11 cellular contexts compared by ENCODE assay signal in the genomic region with DNA sequence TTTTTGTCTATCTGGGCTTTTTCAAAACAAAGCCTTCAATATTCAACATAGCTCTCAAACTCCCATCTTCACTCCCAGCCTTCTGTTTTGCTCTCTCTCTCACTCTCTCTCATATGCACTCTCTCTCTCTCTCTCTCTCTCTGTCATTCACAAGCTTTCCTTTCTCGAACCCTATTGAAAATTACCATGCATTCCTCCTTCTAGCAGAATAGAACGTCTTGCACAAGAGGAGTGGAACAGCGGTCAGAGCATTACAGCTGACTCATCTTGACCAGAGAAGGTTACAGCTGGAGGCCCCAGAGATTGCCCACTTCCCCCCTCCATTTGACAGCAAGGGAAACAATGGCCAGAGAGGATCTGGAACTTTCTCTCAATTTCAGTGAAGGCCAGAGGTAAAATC. TPM values are rescaled to one million over a fixed set of nuclear protein-coding genes. Genes with fewer than 3 reads are reported as not detected.
DNase-seq lines count a peak whose midpoint lies in the region; ATAC-seq, FAIRE-seq and TF ChIP-seq lines count a peak whose summit lies in the region.
"Had no signal": no experiment of that assay in that cellular context is flagged by ENCODE, and none has a peak within 500 bp of the region (broad histone marks: within the 10 kb centered on the region; RNA-seq: fewer than 3 reads in every experiment).

No MANE protein-coding gene starts in this region.

- FAIRE-seq in GM12891 (lab: Jason Lieb, UNC) (no peak), RCC 7860 (lab: Jason Lieb, UNC) (peak; percentile 79)

- H3K4me1 ChIP-seq in fibroblast of lung (ENCODE audit: control insufficient read depth, extremely low read depth, insufficient read depth, low read length), result peaks cover 4% of the 10 kb centered on the region

- ATAC-seq in activated naive CD4-positive, alpha-beta T cell treated with anti-CD3 and anti-CD28 coated beads, Interleukin-2, amount 50 U/mL, for 72 hours, result no peak
- no peak for ATAC-seq in GM18867 (IDR thresholded peaks at IDR 0.05; ENCODE audit: unreplicated experiment)
- ATAC-seq in HG02588 (IDR thresholded peaks at IDR 0.05; ENCODE audit: unreplicated experiment), result no peak
- ATAC-seq in HG03571 (IDR thresholded peaks at IDR 0.05; ENCODE audit: unreplicated experiment), result no peak
- ATAC-seq: HCT116 had no signal

- no peaks in the 10 kb centered on the region for H3K79me2 ChIP-seq in fibroblast of lung (ENCODE audit: control insufficient read depth, insufficient read depth, low read length)

- DNase-seq in GM12891 (ENCODE audit: insufficient read length, low spot score) (no peak), RCC 7860 (ENCODE audit: low spot score) (peak; percentile 86), fibroblast of lung (ENCODE audit: low read depth in 2 of 2) (peak; percentile 97 to 99), renal cortical epithelial cell (ENCODE audit: low read depth) (peak; percentile 98)
- no peak for DNase-seq in activated naive CD4-positive, alpha-beta T cell treated with anti-CD3 and anti-CD28 coated beads, Interleukin-2, amount 50 U/mL, for 72 hours (ENCODE audit: low spot score in 2 of 2)

- H3K9me3 ChIP-seq in fibroblast of lung (ENCODE audit: control insufficient read depth, insufficient read depth, low read depth, low read length), result no peaks in the 10 kb centered on the region

- H4K20me1 ChIP-seq in fibroblast of lung (ENCODE audit: control insufficient read depth, extremely low read depth, insufficient read depth, low read length), result no peaks in the 10 kb centered on the region

- H3K36me3 Mint-ChIP-seq in activated naive CD4-positive, alpha-beta T cell treated with anti-CD3 and anti-CD28 coated beads, Interleukin-2, amount 50 U/mL, for 72 hours, result no peaks in the 10 kb centered on the region

- no peak overlapping the region for H3K9ac ChIP-seq in fibroblast of lung (ENCODE audit: insufficient read depth, low read length)

- H3K27me3 ChIP-seq in fibroblast of lung (ENCODE audit: control insufficient read depth, insufficient read depth, low read length), result no peaks in the 10 kb centered on the region

- no peak for TF ChIP-seq POLR2A in GM12891 (IDR thresholded peaks at IDR 0.05; ENCODE audit: low read depth, low read length)

- H3K27ac ChIP-seq in fibroblast of lung (ENCODE audit: insufficient read depth, low read length), result no peak overlapping the region

- H3K27ac Mint-ChIP-seq in activated naive CD4-positive, alpha-beta T cell treated with anti-CD3 and anti-CD28 coated beads, Interleukin-2, amount 50 U/mL, for 72 hours, result no peak overlapping the region
- H3K27ac Mint-ChIP-seq: stimulated activated naive CD8-positive, alpha-beta T cell treated with anti-CD3 and anti-CD28 coated beads, Interleukin-15, Interleukin-2, amounts not matched to agents 100 ng/mL and 50 ng/mL, for 24 hours had no signal

- no peaks in the 10 kb centered on the region for H3K36me3 ChIP-seq in fibroblast of lung (ENCODE audit: control insufficient read depth, insufficient read depth, low read length)

- H3K9me3 Mint-ChIP-seq in activated naive CD4-positive, alpha-beta T cell treated with anti-CD3 and anti-CD28 coated beads, Interleukin-2, amount 50 U/mL, for 72 hours, result no peaks in the 10 kb centered on the region
- H3K9me3 Mint-ChIP-seq: stimulated activated naive CD8-positive, alpha-beta T cell treated with anti-CD3 and anti-CD28 coated beads, Interleukin-15, Interleukin-2, amounts not matched to agents 100 ng/mL and 50 ng/mL, for 24 hours had no signal

- TF ChIP-seq CTCF in fibroblast of lung (conservative IDR thresholded peaks at IDR 0.05 in 1 of 2, IDR thresholded peaks at IDR 0.05 in 1 of 2; ENCODE audit: low read depth in 1 of 2, low read length in 2 of 2), result no peak

- H2AFZ ChIP-seq in fibroblast of lung (ENCODE audit: low read length), result no peak overlapping the region

- H3K4me3 ChIP-seq in fibroblast of lung (replicated peaks in 1 of 4; ENCODE audit: control extremely low read depth in 1 of 4, insufficient read depth in 1 of 4, low read depth in 3 of 4, low read length in 4 of 4), result no peak overlapping the region

- H3K4me2 ChIP-seq in fibroblast of lung (ENCODE audit: extremely low read depth, insufficient read depth, low read length), result no peak overlapping the region

TF ChIP-seq in GM12891, 5 proteins besides CTCF, POLR2A, EP300 and RAD21:
- TF ChIP-seq SPI1 (IDR thresholded peaks at IDR 0.05; ENCODE audit: low read depth, low read length) (0 out of 2 replicates have a peak, but pooled peaks have one; percentile 8), POU2F2 (IDR thresholded peaks at IDR 0.05; ENCODE audit: low read depth, low read length) (no peak)

RNA-seq across cellular contexts. Expression of a gene that starts 51.0 kb away (rescaled TPM):
- 0.01 TPM for polyA plus RNA-seq in GM12891 (2012; ENCODE audit: low read depth, missing spikeins)
- total RNA-seq in fibroblast of lung, result 65.1 and 84.5 TPM in 2 replicates
- 35.7 and 43.6 TPM in 2 replicates for polyA plus RNA-seq in fibroblast of lung
- polyA plus RNA-seq in fibroblast of lung (2012), result 19.8 and 26.6 TPM in 2 replicates
- 15.3 and 21.3 TPM in 2 replicates for polyA minus RNA-seq in fibroblast of lung (ENCODE audit: low replicate concordance)
- total RNA-seq in renal cortical epithelial cell, result 10.8 and 45.7 TPM in 2 replicates
- total RNA-seq in activated naive CD4-positive, alpha-beta T cell treated with anti-CD3 and anti-CD28 coated beads, Interleukin-2, amount 50 U/mL, for 72 hours, result under 1 TPM in 1 of 2 donors, not detected in 1; 0.25 TPM
- total RNA-seq: activated CD8-positive, alpha-beta memory T cell treated with anti-CD3 and anti-CD28 coated beads for 36 hours had no signal

Comparison
In these comparisons a context has a peak if more than half of its experiments do, and no peak if none do; other contexts are left out.
1. DNase-seq: peak in RCC 7860 (single experiment), fibroblast of lung (2 of 2) and renal cortical epithelial cell (single experiment); none in GM12891 (single experiment) and activated naive CD4-positive, alpha-beta T cell treated with anti-CD3 and anti-CD28 coated beads, Interleukin-2, amount 50 U/mL, for 72 hours (0 of 2).